Comparison of ENCODE assay signal across 2 cellular contexts in the genomic region with DNA sequence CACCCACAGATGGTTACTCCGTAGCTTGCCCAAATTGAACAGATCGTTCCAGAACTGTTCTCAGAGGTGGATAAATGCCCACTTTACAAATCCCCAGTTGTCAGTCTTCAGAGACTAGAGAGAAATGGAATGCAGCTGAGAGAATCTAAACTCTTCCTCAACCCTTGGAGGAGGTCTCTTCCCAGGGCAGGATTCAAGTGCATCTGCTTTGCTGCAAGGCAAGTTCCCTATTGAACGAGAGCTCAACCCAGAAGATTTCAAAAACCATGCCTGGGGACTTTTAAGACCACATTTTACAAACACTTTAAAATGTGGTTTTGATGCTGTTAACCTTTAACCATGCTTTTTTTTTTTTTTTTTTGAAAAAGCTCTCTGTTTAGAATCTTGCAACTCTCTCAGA.
TF ChIP-seq lines count a peak whose summit lies in the region.

No MANE protein-coding gene starts in this region.

TF ChIP-seq in IMR-90, 13 proteins besides CTCF, POLR2A, EP300 and RAD21 (continued from another document):
- TF ChIP-seq, protein P1, sequence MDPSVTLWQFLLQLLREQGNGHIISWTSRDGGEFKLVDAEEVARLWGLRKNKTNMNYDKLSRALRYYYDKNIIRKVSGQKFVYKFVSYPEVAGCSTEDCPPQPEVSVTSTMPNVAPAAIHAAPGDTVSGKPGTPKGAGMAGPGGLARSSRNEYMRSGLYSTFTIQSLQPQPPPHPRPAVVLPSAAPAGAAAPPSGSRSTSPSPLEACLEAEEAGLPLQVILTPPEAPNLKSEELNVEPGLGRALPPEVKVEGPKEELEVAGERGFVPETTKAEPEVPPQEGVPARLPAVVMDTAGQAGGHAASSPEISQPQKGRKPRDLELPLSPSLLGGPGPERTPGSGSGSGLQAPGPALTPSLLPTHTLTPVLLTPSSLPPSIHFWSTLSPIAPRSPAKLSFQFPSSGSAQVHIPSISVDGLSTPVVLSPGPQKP (IDR thresholded peaks at IDR 0.05; ENCODE audit: borderline replicate concordance, low read depth, low read length) = no peak
- TF ChIP-seq BHLHE40 (IDR thresholded peaks at IDR 0.05; ENCODE audit: low read depth, low read length) (no peak), NFE2L2 (IDR thresholded peaks at IDR 0.05; ENCODE audit: low read depth, low read length) (no peak), RFX5 (IDR thresholded peaks at IDR 0.05; ENCODE audit: low read depth, low read length) (no peak), RCOR1 (IDR thresholded peaks at IDR 0.05; ENCODE audit: insufficient replicate concordance, low read length) (no peak)
- TF ChIP-seq, protein P2, sequence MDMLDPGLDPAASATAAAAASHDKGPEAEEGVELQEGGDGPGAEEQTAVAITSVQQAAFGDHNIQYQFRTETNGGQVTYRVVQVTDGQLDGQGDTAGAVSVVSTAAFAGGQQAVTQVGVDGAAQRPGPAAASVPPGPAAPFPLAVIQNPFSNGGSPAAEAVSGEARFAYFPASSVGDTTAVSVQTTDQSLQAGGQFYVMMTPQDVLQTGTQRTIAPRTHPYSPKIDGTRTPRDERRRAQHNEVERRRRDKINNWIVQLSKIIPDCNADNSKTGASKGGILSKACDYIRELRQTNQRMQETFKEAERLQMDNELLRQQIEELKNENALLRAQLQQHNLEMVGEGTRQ (IDR thresholded peaks at IDR 0.05; ENCODE audit: low read depth, low read length) = no peak

TF ChIP-seq in SK-N-SH treated with all-trans-retinoic acid at 6 μM for 48 hours, 23 proteins besides CTCF, POLR2A, EP300 and RAD21 (continued from another document):
- no peak for TF ChIP-seq ZFP3 (CRISPR knock-in tag; IDR thresholded peaks at IDR 0.05)
- no peak for TF ChIP-seq ZFP30 (CRISPR knock-in tag; IDR thresholded peaks at IDR 0.05)
- TF ChIP-seq OSR1 (CRISPR knock-in tag; IDR thresholded peaks at IDR 0.05) = no peak
